Comparison of ENCODE assay signal across 8 cellular contexts in genomic region chr17:50708050-50709000, GRCh38. TPM values are rescaled to one million over a fixed set of nuclear protein-coding genes. Genes with fewer than 3 reads are reported as not detected.
A peak's percentile ranks its signal among the peaks of the same experiment; 100 is the strongest.
DNase-seq lines count a peak whose midpoint lies in the region; ATAC-seq and TF ChIP-seq lines count a peak whose summit lies in the region.

No MANE protein-coding gene starts in this region.

- BruUV-seq in MCF 10A (replicated peaks; lab: Mats Ljungman, UMichigan) = TSS peak; percentile 96

- H3K9me3 Mint-ChIP-seq in activated CD4-positive, alpha-beta T cell treated with anti-CD3 and anti-CD28 coated beads for 36 hours (ENCODE audit: low read depth) = no peaks in the 10 kb centered on the region
- no peaks in the 10 kb centered on the region for H3K9me3 Mint-ChIP-seq in MCF 10A (ENCODE audit: unreplicated experiment)

- POLR2A ChIA-PET in activated CD4-positive, alpha-beta T cell treated with anti-CD3 and anti-CD28 coated beads for 36 hours (lab: Charles Lee) = interaction anchor here (1.2 to 2.0 kb wide), 2 partner anchors 9 to 11 kb away, joined by 3 to 10 read pairs; partner anchors contain the start of gene LUC7L3
- POLR2A ChIA-PET in MCF 10A (lab: Yijun Ruan, JAX) = interaction anchor here (0.6 to 4.3 kb wide), 29 partner anchors 9 to 1346 kb away, joined by 3 to 67 read pairs (median 5); partner anchors contain the start of genes ABCC3, ANKRD40CL, EME1 and LRRC59

- intact Hi-C loops in activated CD4-positive, alpha-beta T cell treated with anti-CD3 and anti-CD28 coated beads for 36 hours (cut with DNase I, micrococcal nuclease) = loop anchor here (1.0 to 10.0 kb wide), 8 partner anchors 11 to 554 kb away; partner anchors contain the start of genes EME1 (in 1 of the 2), LRRC59 (in 1 of the 2), LUC7L3 (in 1 of the 2) and MBTD1 (in 1 of the 2)
- intact Hi-C loops in MCF 10A (cut with micrococcal nuclease) = loop anchor here (1.0 to 5.0 kb wide), 2 partner anchors 11 to 134 kb away; partner anchors contain the start of gene LUC7L3

- H3K36me3 ChIP-seq in subcutaneous abdominal adipose tissue (ENCODE audit: control insufficient read depth in 5 of 5, insufficient read depth in 5 of 5, low read length in 5 of 5) = peaks cover 0 to 18% (median 5%) of the 10 kb centered on the region in 5 donors

- H3K4me3 Mint-ChIP-seq in activated CD4-positive, alpha-beta T cell treated with anti-CD3 and anti-CD28 coated beads for 36 hours = peak overlapping the region; percentile 91
- H3K4me3 Mint-ChIP-seq in MCF 10A (ENCODE audit: unreplicated experiment) = peak overlapping the region; percentile 95

- no peak for DNase-seq in activated CD4-positive, alpha-beta T cell treated with anti-CD3 and anti-CD28 coated beads for 36 hours
- no peak for DNase-seq in activated CD4-positive, alpha-beta T cell treated with anti-CD3 and anti-CD28 coated beads, Interleukin-2, amount 50 U/mL, for 4 hours
- peak; percentile 72 for DNase-seq in NCI-H69 (lab: John Stamatoyannopoulos, UW)
- no peak for DNase-seq in MCF 10A (ENCODE audit: unreplicated experiment)
- no peak for DNase-seq in glomerular visceral epithelial cell (ENCODE audit: extremely low spot score)
- DNase-seq in cortex of kidney (lab: John Stamatoyannopoulos, UW) = no peak

- peak; percentile 4 for ATAC-seq in activated CD4-positive, alpha-beta T cell treated with anti-CD3 and anti-CD28 coated beads for 36 hours

- H3K4me1 ChIP-seq in subcutaneous abdominal adipose tissue (ENCODE audit: control insufficient read depth in 5 of 5, insufficient read depth in 5 of 5, low read length in 5 of 5) = peaks cover 6 to 40% (median 39%) of the 10 kb centered on the region in 5 donors

- H3K9me3 ChIP-seq in subcutaneous abdominal adipose tissue (ENCODE audit: control insufficient read depth in 5 of 5, low read length in 5 of 5) = no peaks in the 10 kb centered on the region

- no peaks in the 10 kb centered on the region for H3K27me3 Mint-ChIP-seq in activated CD4-positive, alpha-beta T cell treated with anti-CD3 and anti-CD28 coated beads for 36 hours
- H3K27me3 Mint-ChIP-seq in MCF 10A (ENCODE audit: insufficient read depth, unreplicated experiment) = no peaks in the 10 kb centered on the region

- TF ChIP-seq CTCF in MCF 10A (IDR thresholded peaks at IDR 0.05; ENCODE audit: unreplicated experiment) = no peak

- peaks cover 14% of the 10 kb centered on the region for H3K36me3 Mint-ChIP-seq in activated CD4-positive, alpha-beta T cell treated with anti-CD3 and anti-CD28 coated beads for 36 hours (ENCODE audit: low read depth)
- H3K36me3 Mint-ChIP-seq in MCF 10A (ENCODE audit: insufficient read depth, unreplicated experiment) = peaks cover 36% of the 10 kb centered on the region

- H3K27ac ChIP-seq in layer of hippocampus (ENCODE audit: low read depth, low read length) (peak overlapping the region; percentile 98), subcutaneous abdominal adipose tissue (ENCODE audit: low read depth, low read length) (peak overlapping the region; percentile 98)

- CTCF ChIA-PET in activated CD4-positive, alpha-beta T cell treated with anti-CD3 and anti-CD28 coated beads for 36 hours (lab: Charles Lee) = interaction anchor here (0.6 to 2.3 kb wide), 3 partner anchors 10 to 292 kb away, joined by 3 to 10 read pairs (median 3); partner anchors contain the start of gene LUC7L3
- CTCF ChIA-PET in MCF 10A (lab: Yijun Ruan, JAX) = interaction anchor here (0.6 to 1.5 kb wide), 8 partner anchors 13 to 226 kb away, joined by 3 to 9 read pairs (median 4); no protein-coding TSS in a partner anchor

- peaks cover 43% of the 10 kb centered on the region for H3K4me1 Mint-ChIP-seq in activated CD4-positive, alpha-beta T cell treated with anti-CD3 and anti-CD28 coated beads for 36 hours
- peaks cover 23% of the 10 kb centered on the region for H3K4me1 Mint-ChIP-seq in MCF 10A (ENCODE audit: insufficient read depth, unreplicated experiment)

- peak overlapping the region; percentile 60 to 89 (median 77) for H3K4me3 ChIP-seq in subcutaneous abdominal adipose tissue (ENCODE audit: low read depth in 1 of 5, low read length in 5 of 5)

- no peaks in the 10 kb centered on the region for H3K27me3 ChIP-seq in layer of hippocampus (ENCODE audit: control insufficient read depth, insufficient read depth, low read length)
- no peaks in the 10 kb centered on the region for H3K27me3 ChIP-seq in subcutaneous abdominal adipose tissue (ENCODE audit: control insufficient read depth in 5 of 5, insufficient read depth in 4 of 5, low read length in 5 of 5)

- peak overlapping the region; percentile 74 to 98 (median 93) for H3K9ac ChIP-seq in subcutaneous abdominal adipose tissue (ENCODE audit: low read length in 5 of 5)

- H3K27ac Mint-ChIP-seq in activated CD4-positive, alpha-beta T cell treated with anti-CD3 and anti-CD28 coated beads for 36 hours = peak overlapping the region; percentile 99
- peak overlapping the region; percentile 76 for H3K27ac Mint-ChIP-seq in MCF 10A (ENCODE audit: low read depth, unreplicated experiment)

RNA-seq across cellular contexts. Expression of gene ANKRD40, which starts 0.6 kb away (rescaled TPM):
- 10 to 100 TPM; 28.0 to 29.8 TPM for total RNA-seq in activated CD4-positive, alpha-beta T cell treated with anti-CD3 and anti-CD28 coated beads for 36 hours
- total RNA-seq in MCF 10A (2022) = 42.2 and 46.4 TPM in 2 replicates

RNA-seq across cellular contexts. Expression of gene LUC7L3, which starts 11.1 kb away (rescaled TPM):
- 100 to 1,000 TPM; 112 to 120 TPM for total RNA-seq in activated CD4-positive, alpha-beta T cell treated with anti-CD3 and anti-CD28 coated beads for 36 hours
- total RNA-seq in MCF 10A (2022) = 99.4 and 108 TPM in 2 replicates

RNA-seq across cellular contexts. Expression of gene ANKRD40CL, which starts 59.0 kb away (rescaled TPM):
- not detected for total RNA-seq in activated CD4-positive, alpha-beta T cell treated with anti-CD3 and anti-CD28 coated beads for 36 hours
- not detected in 2 replicates for total RNA-seq in MCF 10A (2022)
